ENCODE assay signal across 1 cellular context in genomic region chr5:178069909-178070308, GRCh38.
TF ChIP-seq lines count a peak whose summit lies in the region.

No MANE protein-coding gene starts in this region.

TF ChIP-seq in K562, 482 proteins besides CTCF, POLR2A, EP300 and RAD21 (continued from another document and continues in another):
- TF ChIP-seq TFE3 (CRISPR knock-in tag; IDR thresholded peaks at IDR 0.05) (no peak), ZBTB9 (CRISPR knock-in tag; IDR thresholded peaks at IDR 0.05) (no peak), ZNF584 (CRISPR knock-in tag; IDR thresholded peaks at IDR 0.05; ENCODE audit: low read depth) (no peak), JUNB (CRISPR knock-in tag; conservative IDR thresholded peaks at IDR 0.05) (no peak), SNAPC5 (CRISPR knock-in tag; IDR thresholded peaks at IDR 0.05) (no peak), NRF1 (conservative IDR thresholded peaks at IDR 0.05 in 1 of 2, IDR thresholded peaks at IDR 0.05 in 1 of 2) (no peak), MGA (IDR thresholded peaks at IDR 0.05) (no peak), E2F3 (CRISPR knock-in tag; IDR thresholded peaks at IDR 0.05) (no peak), MCM3 (IDR thresholded peaks at IDR 0.05) (no peak), POLR2AphosphoS5 (IDR thresholded peaks at IDR 0.05; ENCODE audit: control insufficient read depth, insufficient read depth, low read depth, low read length) (no peak), SIRT6 (IDR thresholded peaks at IDR 0.05; ENCODE audit: low read depth, low read length) (no peak), BCOR (IDR thresholded peaks at IDR 0.05) (no peak), GTF3C2 (IDR thresholded peaks at IDR 0.05; ENCODE audit: borderline replicate concordance, extremely low read depth, insufficient read length) (no peak), ZBTB43 (CRISPR knock-in tag; IDR thresholded peaks at IDR 0.05) (no peak), XRCC4 (IDR thresholded peaks at IDR 0.05; ENCODE audit: extremely low read depth, insufficient read depth, insufficient read length) (no peak), RB1 (IDR thresholded peaks at IDR 0.05; ENCODE audit: low read depth) (0 out of 2 replicates have a peak, but pooled peaks have one; percentile 33), NFXL1 (CRISPR knock-in tag; IDR thresholded peaks at IDR 0.05) (no peak), TRIM25 (IDR thresholded peaks at IDR 0.05; ENCODE audit: borderline replicate concordance) (no peak), ZEB2 (IDR thresholded peaks at IDR 0.05) (no peak), ZNF696 (CRISPR knock-in tag; conservative IDR thresholded peaks at IDR 0.05) (no peak), PPARD (CRISPR knock-in tag; IDR thresholded peaks at IDR 0.05) (no peak), SMARCA5 (IDR thresholded peaks at IDR 0.05) (no peak), RBM25 (IDR thresholded peaks at IDR 0.05; ENCODE audit: low read depth, low read length, severe bottlenecking) (no peak), AFF1 (IDR thresholded peaks at IDR 0.05; ENCODE audit: low read depth in 1 of 2, partially characterized antibody in 2 of 2) (no peak), POLR2AphosphoS2 (IDR thresholded peaks at IDR 0.05; ENCODE audit: low read length) (no peak), SP1 (CRISPR knock-in tag; IDR thresholded peaks at IDR 0.05) (no peak), PRPF4 (IDR thresholded peaks at IDR 0.05; ENCODE audit: insufficient read depth, low read depth, low read length, poor library complexity, severe bottlenecking) (no peak)
